Comparison of ENCODE assay signal across 20 cellular contexts in genomic region chr2:20433249-20433648, GRCh38. TPM values are rescaled to one million over a fixed set of nuclear protein-coding genes. Genes with fewer than 3 reads are reported as not detected.
DNase-seq lines count a peak whose midpoint lies in the region; ATAC-seq and TF ChIP-seq lines count a peak whose summit lies in the region.
"Had no signal": no experiment of that assay in that cellular context is flagged by ENCODE, and none has a peak within 500 bp of the region (broad histone marks: within the 10 kb centered on the region; RNA-seq: fewer than 3 reads in every experiment).

No MANE protein-coding gene starts in this region.

- H3K36me3 ChIP-seq in right lobe of liver (no peaks in the 10 kb centered on the region), suprapubic skin (no peaks in the 10 kb centered on the region)
- H3K36me3 ChIP-seq: BE2C, HAP-1 had no signal

- CTCF ChIA-PET in activated CD8-positive, alpha-beta memory T cell treated with anti-CD3 and anti-CD28 coated beads, Interleukin-2, amount 10 ng/mL, durations not matched to agents 7 days and 5 days (lab: Charles Lee): interaction anchor here (0.6 to 3.0 kb wide), 5 partner anchors 8 to 209 kb away, joined by 3 to 13 read pairs (median 4); partner anchors contain the start of gene RHOB

- H3K4me3 ChIP-seq in right lobe of liver (no peak overlapping the region), suprapubic skin (no peak overlapping the region)
- H3K4me3 ChIP-seq: HAP-1, SK-N-MC had no signal

- DNase-seq in activated CD8-positive, alpha-beta memory T cell treated with anti-CD3 and anti-CD28 coated beads, Interleukin-2, amount 10 ng/mL, durations not matched to agents 7 days and 5 days: peak; percentile 12
- DNase-seq in right lobe of liver (peak in 1 of 3 donors; percentile 44), suprapubic skin (ENCODE audit: low spot score in 2 of 2) (peak; percentile 41 to 54), epidermal melanocyte (ENCODE audit: insufficient read length, low spot score) (no peak), NCI-H1105 treated with DMSO at 0.1 percent for 48 hours (lab: John Stamatoyannopoulos, UW) (no peak)
- DNase-seq in stimulated activated naive CD8-positive, alpha-beta T cell treated with anti-CD3 and anti-CD28 coated beads, Interleukin-15, amount 100 ng/mL, for 72 hours: no peak
- DNase-seq: BE2C, DMS153, DND-41, GOT3, HFFc6, KBM-7, NCI-H2081, NCI-H2227 treated with DMSO at 0.1 percent for 48 hours, NCI-H526 treated with DMSO at 0.1 percent for 48 hours, SHP77 treated with DMSO at 0.1 percent for 48 hours had no signal

- H3K36me3 Mint-ChIP-seq in activated CD8-positive, alpha-beta memory T cell treated with anti-CD3 and anti-CD28 coated beads, Interleukin-2, amount 10 ng/mL, durations not matched to agents 7 days and 5 days: no peaks in the 10 kb centered on the region
- no peaks in the 10 kb centered on the region for H3K36me3 Mint-ChIP-seq in activated T-helper 17 cell treated with anti-CD3 and anti-CD28 coated beads, Interleukin-2, amount 50 U/mL, for 72 hours (ENCODE audit: low read depth)

- H3K4me1 Mint-ChIP-seq in activated CD8-positive, alpha-beta memory T cell treated with anti-CD3 and anti-CD28 coated beads, Interleukin-2, amount 10 ng/mL, durations not matched to agents 7 days and 5 days: peaks cover 21% of the 10 kb centered on the region
- peaks cover 13% of the 10 kb centered on the region for H3K4me1 Mint-ChIP-seq in activated T-helper 17 cell treated with anti-CD3 and anti-CD28 coated beads, Interleukin-2, amount 50 U/mL, for 72 hours
- peaks cover 9% of the 10 kb centered on the region for H3K4me1 Mint-ChIP-seq in stimulated activated naive CD8-positive, alpha-beta T cell treated with anti-CD3 and anti-CD28 coated beads, Interleukin-15, amount 100 ng/mL, for 72 hours

- 67% methylated on average over 7 of the region's 7 CpGs for WGBS in right lobe of liver (ENCODE audit: insufficient coverage, low coverage, low lambda C conversion rate, missing lambda C conversion rate)
- WGBS in suprapubic skin: 95% methylated on average over 7 of the region's 7 CpGs

- intact Hi-C loops in right lobe of liver (cut with DNase I): no loop called here

- TF ChIP-seq POLR2A in right lobe of liver (IDR thresholded peaks at IDR 0.05) (no peak), suprapubic skin (IDR thresholded peaks at IDR 0.05) (no peak)

- H3K27ac ChIP-seq in right lobe of liver (peak overlapping the region; percentile 68 to 88 (median 87)), suprapubic skin (no peak overlapping the region)
- H3K27ac ChIP-seq: SK-N-MC had no signal

- no peak overlapping the region for H3K27ac Mint-ChIP-seq in activated CD8-positive, alpha-beta memory T cell treated with anti-CD3 and anti-CD28 coated beads, Interleukin-2, amount 10 ng/mL, durations not matched to agents 7 days and 5 days
- H3K27ac Mint-ChIP-seq in activated T-helper 17 cell treated with anti-CD3 and anti-CD28 coated beads, Interleukin-2, amount 50 U/mL, for 72 hours: peak overlapping the region; percentile 46
- H3K27ac Mint-ChIP-seq in stimulated activated naive CD8-positive, alpha-beta T cell treated with anti-CD3 and anti-CD28 coated beads, Interleukin-15, amount 100 ng/mL, for 72 hours: no peak overlapping the region
- H3K27ac Mint-ChIP-seq: HFFc6 had no signal

- peaks cover 0 to 56% (median 26%) of the 10 kb centered on the region in 4 donors for H3K4me1 ChIP-seq in right lobe of liver
- peaks cover 33% of the 10 kb centered on the region for H3K4me1 ChIP-seq in suprapubic skin
- H3K4me1 ChIP-seq: BE2C, HAP-1 had no signal

- H3K27me3 ChIP-seq in right lobe of liver (no peaks in the 10 kb centered on the region), suprapubic skin (no peaks in the 10 kb centered on the region)
- H3K27me3 ChIP-seq: BE2C had no signal

- no peaks in the 10 kb centered on the region for H3K9me3 Mint-ChIP-seq in activated CD8-positive, alpha-beta memory T cell treated with anti-CD3 and anti-CD28 coated beads, Interleukin-2, amount 10 ng/mL, durations not matched to agents 7 days and 5 days (ENCODE audit: low read depth)
- no peaks in the 10 kb centered on the region for H3K9me3 Mint-ChIP-seq in activated T-helper 17 cell treated with anti-CD3 and anti-CD28 coated beads, Interleukin-2, amount 50 U/mL, for 72 hours
- H3K9me3 Mint-ChIP-seq in stimulated activated naive CD8-positive, alpha-beta T cell treated with anti-CD3 and anti-CD28 coated beads, Interleukin-15, amount 100 ng/mL, for 72 hours: no peaks in the 10 kb centered on the region
- H3K9me3 Mint-ChIP-seq: HFFc6 had no signal

- TF ChIP-seq CTCF in right lobe of liver (IDR thresholded peaks at IDR 0.05): no peak
- TF ChIP-seq CTCF in suprapubic skin (IDR thresholded peaks at IDR 0.05): no peak

- peaks cover 47% of the 10 kb centered on the region for H3K27me3 Mint-ChIP-seq in activated CD8-positive, alpha-beta memory T cell treated with anti-CD3 and anti-CD28 coated beads, Interleukin-2, amount 10 ng/mL, durations not matched to agents 7 days and 5 days
- peaks cover 27% of the 10 kb centered on the region for H3K27me3 Mint-ChIP-seq in activated T-helper 17 cell treated with anti-CD3 and anti-CD28 coated beads, Interleukin-2, amount 50 U/mL, for 72 hours
- peaks cover 18% of the 10 kb centered on the region for H3K27me3 Mint-ChIP-seq in stimulated activated naive CD8-positive, alpha-beta T cell treated with anti-CD3 and anti-CD28 coated beads, Interleukin-15, amount 100 ng/mL, for 72 hours

- no peak for ATAC-seq in activated CD8-positive, alpha-beta memory T cell treated with anti-CD3 and anti-CD28 coated beads, Interleukin-2, amount 10 ng/mL, durations not matched to agents 7 days and 5 days
- no peak for ATAC-seq in activated T-helper 17 cell treated with anti-CD3 and anti-CD28 coated beads, Interleukin-2, amount 50 U/mL, for 72 hours (replicated peaks)
- ATAC-seq in right lobe of liver: no peak
- no peak for ATAC-seq in stimulated activated naive CD8-positive, alpha-beta T cell treated with anti-CD3 and anti-CD28 coated beads, Interleukin-15, amount 100 ng/mL, for 72 hours
- ATAC-seq: Panc1 had no signal

- no peaks in the 10 kb centered on the region for H3K9me3 ChIP-seq in right lobe of liver
- no peaks in the 10 kb centered on the region for H3K9me3 ChIP-seq in suprapubic skin
- H3K9me3 ChIP-seq: BE2C, HAP-1 had no signal

- no peak overlapping the region for H3K4me3 Mint-ChIP-seq in activated CD8-positive, alpha-beta memory T cell treated with anti-CD3 and anti-CD28 coated beads, Interleukin-2, amount 10 ng/mL, durations not matched to agents 7 days and 5 days
- no peak overlapping the region for H3K4me3 Mint-ChIP-seq in activated T-helper 17 cell treated with anti-CD3 and anti-CD28 coated beads, Interleukin-2, amount 50 U/mL, for 72 hours
- H3K4me3 Mint-ChIP-seq in stimulated activated naive CD8-positive, alpha-beta T cell treated with anti-CD3 and anti-CD28 coated beads, Interleukin-15, amount 100 ng/mL, for 72 hours: no peak overlapping the region
- H3K4me3 Mint-ChIP-seq: HFFc6 had no signal

- no peak for TF ChIP-seq EP300 in suprapubic skin (IDR thresholded peaks at IDR 0.05)

RNA-seq across cellular contexts. Expression of gene RHOB, which starts 13.6 kb away (rescaled TPM):
- 10 to 100 TPM in 1 of 2 experiments, 1 to 10 TPM in 1; 9.1 to 36.4 TPM for total RNA-seq in activated CD8-positive, alpha-beta memory T cell treated with anti-CD3 and anti-CD28 coated beads, Interleukin-2, amount 10 ng/mL, durations not matched to agents 7 days and 5 days
- 10 to 100 TPM in 1 of 2 donors, 1 to 10 TPM in 1; 6.8 to 25.8 TPM for total RNA-seq in activated T-helper 17 cell treated with anti-CD3 and anti-CD28 coated beads, Interleukin-2, amount 50 U/mL, for 72 hours
- total RNA-seq in right lobe of liver: 100 to 1,000 TPM; 185 to 656 (median 388) TPM
- total RNA-seq in suprapubic skin: 100 to 1,000 TPM; 404 to 719 (median 568) TPM

Comparison
In these comparisons a context has a peak if more than half of its experiments do, and no peak if none do; other contexts are left out.
1. DNase-seq: peak in activated CD8-positive, alpha-beta memory T cell treated with anti-CD3 and anti-CD28 coated beads, Interleukin-2, amount 10 ng/mL, durations not matched to agents 7 days and 5 days (single experiment) and suprapubic skin (2 of 2); none in epidermal melanocyte (single experiment), NCI-H1105 treated with DMSO at 0.1 percent for 48 hours (single experiment) and stimulated activated naive CD8-positive, alpha-beta T cell treated with anti-CD3 and anti-CD28 coated beads, Interleukin-15, amount 100 ng/mL, for 72 hours (0 of 2).
2. RNA of gene RHOB, which starts 13.6 kb away (total RNA-seq): 404 to 719 TPM in suprapubic skin and 185 to 656 TPM in right lobe of liver; 9.1 to 36.4 TPM in activated CD8-positive, alpha-beta memory T cell treated with anti-CD3 and anti-CD28 coated beads, Interleukin-2, amount 10 ng/mL, durations not matched to agents 7 days and 5 days and 6.8 to 25.8 TPM in activated T-helper 17 cell treated with anti-CD3 and anti-CD28 coated beads, Interleukin-2, amount 50 U/mL, for 72 hours; every median in the first group is over 4 times any median in the second.